ENCODE assay signal across 1 cellular context in the genomic region with DNA sequence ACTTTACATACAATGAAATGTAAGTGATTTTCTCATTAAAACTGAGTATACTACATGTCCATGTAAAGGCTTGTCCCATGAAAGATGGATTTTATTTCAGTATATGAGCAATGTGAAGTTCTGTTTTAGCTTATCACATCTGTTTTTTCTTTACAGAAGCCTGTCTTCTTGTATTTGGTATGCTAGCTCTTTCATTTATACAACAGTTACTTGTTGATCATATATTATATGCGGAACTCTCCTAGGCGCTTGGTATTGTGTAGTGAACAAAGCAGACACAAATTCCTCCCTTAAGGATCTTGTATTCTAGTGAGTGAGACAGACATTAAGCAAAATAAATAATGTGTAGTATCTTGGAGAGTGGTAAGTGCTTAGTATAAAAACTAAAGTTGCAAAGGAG.
TF ChIP-seq lines count a peak whose summit lies in the region.

No MANE protein-coding gene starts in this region.

TF ChIP-seq in GM23338, 12 proteins besides CTCF, POLR2A, EP300 and RAD21 (continued from another document):
- TF ChIP-seq, protein P1, sequence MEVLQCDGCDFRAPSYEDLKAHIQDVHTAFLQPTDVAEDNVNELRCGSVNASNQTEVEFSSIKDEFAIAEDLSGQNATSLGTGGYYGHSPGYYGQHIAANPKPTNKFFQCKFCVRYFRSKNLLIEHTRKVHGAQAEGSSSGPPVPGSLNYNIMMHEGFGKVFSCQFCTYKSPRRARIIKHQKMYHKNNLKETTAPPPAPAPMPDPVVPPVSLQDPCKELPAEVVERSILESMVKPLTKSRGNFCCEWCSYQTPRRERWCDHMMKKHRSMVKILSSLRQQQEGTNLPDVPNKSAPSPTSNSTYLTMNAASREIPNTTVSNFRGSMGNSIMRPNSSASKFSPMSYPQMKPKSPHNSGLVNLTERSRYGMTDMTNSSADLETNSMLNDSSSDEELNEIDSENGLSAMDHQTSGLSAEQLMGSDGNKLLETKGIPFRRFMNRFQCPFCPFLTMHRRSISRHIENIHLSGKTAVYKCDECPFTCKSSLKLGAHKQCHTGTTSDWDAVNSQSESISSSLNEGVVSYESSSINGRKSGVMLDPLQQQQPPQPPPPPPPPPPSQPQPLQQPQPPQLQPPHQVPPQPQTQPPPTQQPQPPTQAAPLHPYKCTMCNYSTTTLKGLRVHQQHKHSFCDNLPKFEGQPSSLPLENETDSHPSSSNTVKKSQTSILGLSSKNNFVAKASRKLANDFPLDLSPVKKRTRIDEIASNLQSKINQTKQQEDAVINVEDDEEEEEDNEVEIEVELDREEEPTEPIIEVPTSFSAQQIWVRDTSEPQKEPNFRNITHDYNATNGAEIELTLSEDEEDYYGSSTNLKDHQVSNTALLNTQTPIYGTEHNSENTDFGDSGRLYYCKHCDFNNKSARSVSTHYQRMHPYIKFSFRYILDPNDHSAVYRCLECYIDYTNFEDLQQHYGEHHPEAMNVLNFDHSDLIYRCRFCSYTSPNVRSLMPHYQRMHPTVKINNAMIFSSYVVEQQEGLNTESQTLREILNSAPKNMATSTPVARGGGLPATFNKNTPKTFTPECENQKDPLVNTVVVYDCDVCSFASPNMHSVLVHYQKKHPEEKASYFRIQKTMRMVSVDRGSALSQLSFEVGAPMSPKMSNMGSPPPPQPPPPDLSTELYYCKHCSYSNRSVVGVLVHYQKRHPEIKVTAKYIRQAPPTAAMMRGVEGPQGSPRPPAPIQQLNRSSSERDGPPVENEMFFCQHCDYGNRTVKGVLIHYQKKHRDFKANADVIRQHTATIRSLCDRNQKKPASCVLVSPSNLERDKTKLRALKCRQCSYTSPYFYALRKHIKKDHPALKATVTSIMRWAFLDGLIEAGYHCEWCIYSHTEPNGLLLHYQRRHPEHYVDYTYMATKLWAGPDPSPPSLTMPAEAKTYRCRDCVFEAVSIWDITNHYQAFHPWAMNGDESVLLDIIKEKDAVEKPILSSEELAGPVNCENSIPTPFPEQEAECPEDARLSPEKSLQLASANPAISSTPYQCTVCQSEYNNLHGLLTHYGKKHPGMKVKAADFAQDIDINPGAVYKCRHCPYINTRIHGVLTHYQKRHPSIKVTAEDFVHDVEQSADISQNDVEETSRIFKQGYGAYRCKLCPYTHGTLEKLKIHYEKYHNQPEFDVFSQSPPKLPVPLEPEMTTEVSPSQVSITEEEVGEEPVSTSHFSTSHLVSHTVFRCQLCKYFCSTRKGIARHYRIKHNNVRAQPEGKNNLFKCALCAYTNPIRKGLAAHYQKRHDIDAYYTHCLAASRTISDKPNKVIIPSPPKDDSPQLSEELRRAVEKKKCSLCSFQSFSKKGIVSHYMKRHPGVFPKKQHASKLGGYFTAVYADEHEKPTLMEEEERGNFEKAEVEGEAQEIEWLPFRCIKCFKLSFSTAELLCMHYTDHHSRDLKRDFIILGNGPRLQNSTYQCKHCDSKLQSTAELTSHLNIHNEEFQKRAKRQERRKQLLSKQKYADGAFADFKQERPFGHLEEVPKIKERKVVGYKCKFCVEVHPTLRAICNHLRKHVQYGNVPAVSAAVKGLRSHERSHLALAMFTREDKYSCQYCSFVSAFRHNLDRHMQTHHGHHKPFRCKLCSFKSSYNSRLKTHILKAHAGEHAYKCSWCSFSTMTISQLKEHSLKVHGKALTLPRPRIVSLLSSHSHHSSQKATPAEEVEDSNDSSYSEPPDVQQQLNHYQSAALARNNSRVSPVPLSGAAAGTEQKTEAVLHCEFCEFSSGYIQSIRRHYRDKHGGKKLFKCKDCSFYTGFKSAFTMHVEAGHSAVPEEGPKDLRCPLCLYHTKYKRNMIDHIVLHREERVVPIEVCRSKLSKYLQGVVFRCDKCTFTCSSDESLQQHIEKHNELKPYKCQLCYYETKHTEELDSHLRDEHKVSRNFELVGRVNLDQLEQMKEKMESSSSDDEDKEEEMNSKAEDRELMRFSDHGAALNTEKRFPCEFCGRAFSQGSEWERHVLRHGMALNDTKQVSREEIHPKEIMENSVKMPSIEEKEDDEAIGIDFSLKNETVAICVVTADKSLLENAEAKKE (CRISPR knock-in tag; IDR thresholded peaks at IDR 0.05): no peak
